In the genomic region with DNA sequence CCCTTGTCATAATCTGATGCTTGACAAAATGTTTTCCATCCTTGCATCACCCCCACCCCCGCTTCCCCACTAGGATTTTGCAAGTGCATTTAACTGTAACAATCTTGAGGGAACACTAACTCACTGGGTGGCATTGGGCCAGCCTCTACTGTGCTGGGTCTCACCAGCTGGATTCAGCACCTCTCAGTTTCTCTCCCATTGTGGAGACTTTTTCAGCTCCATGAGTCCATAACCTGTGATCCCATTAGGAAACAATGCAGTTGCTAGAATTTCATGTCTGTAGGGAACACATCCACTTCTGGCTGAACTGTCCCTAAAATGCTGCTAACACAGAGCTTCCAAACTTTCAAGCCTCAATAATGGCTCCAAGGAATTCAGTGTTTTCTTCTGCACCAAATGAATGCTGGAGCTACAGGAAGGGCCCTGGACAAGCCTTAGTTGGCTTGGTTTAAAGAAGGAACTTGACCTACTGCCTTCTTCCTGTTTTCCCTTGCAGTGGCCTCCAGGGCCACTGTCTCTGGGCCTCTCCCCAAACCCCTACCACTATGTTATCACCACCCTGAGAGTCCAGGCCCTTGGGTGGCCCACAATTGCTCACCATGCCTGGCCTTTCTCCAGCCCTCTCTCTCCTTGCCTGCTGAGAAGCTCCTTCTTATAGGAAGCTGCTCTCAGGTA, we compare ENCODE assay signal across 1 cellular context.
TF ChIP-seq lines count a peak whose summit lies in the region.

No MANE protein-coding gene starts in this region.

TF ChIP-seq in K562, 482 proteins besides CTCF, POLR2A, EP300 and RAD21 (continued from another document):
- TF ChIP-seq, protein P1, sequence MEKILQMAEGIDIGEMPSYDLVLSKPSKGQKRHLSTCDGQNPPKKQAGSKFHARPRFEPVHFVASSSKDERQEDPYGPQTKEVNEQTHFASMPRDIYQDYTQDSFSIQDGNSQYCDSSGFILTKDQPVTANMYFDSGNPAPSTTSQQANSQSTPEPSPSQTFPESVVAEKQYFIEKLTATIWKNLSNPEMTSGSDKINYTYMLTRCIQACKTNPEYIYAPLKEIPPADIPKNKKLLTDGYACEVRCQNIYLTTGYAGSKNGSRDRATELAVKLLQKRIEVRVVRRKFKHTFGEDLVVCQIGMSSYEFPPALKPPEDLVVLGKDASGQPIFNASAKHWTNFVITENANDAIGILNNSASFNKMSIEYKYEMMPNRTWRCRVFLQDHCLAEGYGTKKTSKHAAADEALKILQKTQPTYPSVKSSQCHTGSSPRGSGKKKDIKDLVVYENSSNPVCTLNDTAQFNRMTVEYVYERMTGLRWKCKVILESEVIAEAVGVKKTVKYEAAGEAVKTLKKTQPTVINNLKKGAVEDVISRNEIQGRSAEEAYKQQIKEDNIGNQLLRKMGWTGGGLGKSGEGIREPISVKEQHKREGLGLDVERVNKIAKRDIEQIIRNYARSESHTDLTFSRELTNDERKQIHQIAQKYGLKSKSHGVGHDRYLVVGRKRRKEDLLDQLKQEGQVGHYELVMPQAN (IDR thresholded peaks at IDR 0.05; ENCODE audit: borderline replicate concordance) = no peak
- TF ChIP-seq, protein P2, sequence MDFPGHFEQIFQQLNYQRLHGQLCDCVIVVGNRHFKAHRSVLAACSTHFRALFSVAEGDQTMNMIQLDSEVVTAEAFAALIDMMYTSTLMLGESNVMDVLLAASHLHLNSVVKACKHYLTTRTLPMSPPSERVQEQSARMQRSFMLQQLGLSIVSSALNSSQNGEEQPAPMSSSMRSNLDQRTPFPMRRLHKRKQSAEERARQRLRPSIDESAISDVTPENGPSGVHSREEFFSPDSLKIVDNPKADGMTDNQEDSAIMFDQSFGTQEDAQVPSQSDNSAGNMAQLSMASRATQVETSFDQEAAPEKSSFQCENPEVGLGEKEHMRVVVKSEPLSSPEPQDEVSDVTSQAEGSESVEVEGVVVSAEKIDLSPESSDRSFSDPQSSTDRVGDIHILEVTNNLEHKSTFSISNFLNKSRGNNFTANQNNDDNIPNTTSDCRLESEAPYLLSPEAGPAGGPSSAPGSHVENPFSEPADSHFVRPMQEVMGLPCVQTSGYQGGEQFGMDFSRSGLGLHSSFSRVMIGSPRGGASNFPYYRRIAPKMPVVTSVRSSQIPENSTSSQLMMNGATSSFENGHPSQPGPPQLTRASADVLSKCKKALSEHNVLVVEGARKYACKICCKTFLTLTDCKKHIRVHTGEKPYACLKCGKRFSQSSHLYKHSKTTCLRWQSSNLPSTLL (IDR thresholded peaks at IDR 0.05) = no peak
- TF ChIP-seq, protein P3, sequence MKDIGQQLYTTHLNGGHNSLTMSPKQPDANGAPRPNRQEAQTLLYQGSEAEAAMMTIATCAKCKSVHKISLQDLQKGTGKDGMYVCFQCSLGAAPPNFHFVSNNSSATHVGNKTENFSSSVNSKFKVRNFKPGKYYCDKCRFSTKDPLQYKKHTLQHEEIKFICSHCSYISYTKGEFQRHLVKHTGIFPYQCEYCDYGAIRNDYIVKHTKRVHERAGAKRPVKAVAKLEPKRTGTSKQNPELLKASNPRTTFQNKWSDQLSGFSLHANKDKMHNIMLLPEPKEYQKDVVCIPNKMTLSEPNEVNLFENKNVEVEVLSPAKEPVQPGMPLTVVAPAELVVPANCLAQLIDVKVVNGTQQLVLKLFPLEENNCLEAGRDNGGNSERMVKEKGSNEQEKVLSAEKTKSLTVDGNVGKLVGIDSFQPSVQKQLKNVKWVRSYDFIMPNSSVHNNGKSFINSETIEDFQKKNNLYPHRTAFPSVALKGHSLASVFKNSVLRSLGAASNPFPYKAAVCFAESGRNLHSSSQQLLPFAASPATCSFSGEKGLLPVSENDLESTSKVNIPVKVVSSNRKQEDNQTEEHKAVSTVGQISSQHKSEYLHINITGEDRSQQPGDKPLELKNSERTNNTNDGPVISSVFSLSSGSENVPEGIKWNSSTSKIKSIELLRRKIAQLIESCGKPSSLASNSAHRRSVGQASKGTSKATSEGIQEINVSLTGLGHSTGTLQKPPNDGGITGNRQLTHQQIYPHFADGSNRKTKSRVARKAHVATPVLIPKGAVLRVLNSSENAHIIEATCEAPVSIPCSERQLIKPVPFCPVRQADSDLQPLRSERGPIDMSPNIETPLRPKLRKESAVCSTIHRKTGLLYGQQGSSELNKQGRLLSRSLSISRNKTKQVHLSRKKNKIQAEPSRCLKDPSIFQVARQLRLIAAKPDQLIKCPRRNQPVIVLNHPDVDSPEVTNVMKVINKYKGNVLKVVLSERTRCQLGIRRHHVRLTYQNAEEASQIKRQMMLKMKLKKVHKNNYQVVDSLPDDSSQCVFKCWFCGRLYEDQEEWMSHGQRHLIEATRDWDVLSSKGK (CRISPR knock-in tag; IDR thresholded peaks at IDR 0.05) = no peak
- TF ChIP-seq PYGO2 (tag; IDR thresholded peaks at IDR 0.05) = no peak
- no peak for TF ChIP-seq KDM2B (CRISPR knock-in tag; IDR thresholded peaks at IDR 0.05)
- TF ChIP-seq CHCHD3 (CRISPR knock-in tag; IDR thresholded peaks at IDR 0.05) = no peak
- no peak for TF ChIP-seq RBM17 (IDR thresholded peaks at IDR 0.05; ENCODE audit: borderline replicate concordance, low read depth, low read length)
- TF ChIP-seq, protein P4, sequence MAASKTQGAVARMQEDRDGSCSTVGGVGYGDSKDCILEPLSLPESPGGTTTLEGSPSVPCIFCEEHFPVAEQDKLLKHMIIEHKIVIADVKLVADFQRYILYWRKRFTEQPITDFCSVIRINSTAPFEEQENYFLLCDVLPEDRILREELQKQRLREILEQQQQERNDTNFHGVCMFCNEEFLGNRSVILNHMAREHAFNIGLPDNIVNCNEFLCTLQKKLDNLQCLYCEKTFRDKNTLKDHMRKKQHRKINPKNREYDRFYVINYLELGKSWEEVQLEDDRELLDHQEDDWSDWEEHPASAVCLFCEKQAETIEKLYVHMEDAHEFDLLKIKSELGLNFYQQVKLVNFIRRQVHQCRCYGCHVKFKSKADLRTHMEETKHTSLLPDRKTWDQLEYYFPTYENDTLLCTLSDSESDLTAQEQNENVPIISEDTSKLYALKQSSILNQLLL (CRISPR knock-in tag; IDR thresholded peaks at IDR 0.05; ENCODE audit: borderline replicate concordance) = no peak
